8 cellular contexts compared by ENCODE assay signal in the genomic region with DNA sequence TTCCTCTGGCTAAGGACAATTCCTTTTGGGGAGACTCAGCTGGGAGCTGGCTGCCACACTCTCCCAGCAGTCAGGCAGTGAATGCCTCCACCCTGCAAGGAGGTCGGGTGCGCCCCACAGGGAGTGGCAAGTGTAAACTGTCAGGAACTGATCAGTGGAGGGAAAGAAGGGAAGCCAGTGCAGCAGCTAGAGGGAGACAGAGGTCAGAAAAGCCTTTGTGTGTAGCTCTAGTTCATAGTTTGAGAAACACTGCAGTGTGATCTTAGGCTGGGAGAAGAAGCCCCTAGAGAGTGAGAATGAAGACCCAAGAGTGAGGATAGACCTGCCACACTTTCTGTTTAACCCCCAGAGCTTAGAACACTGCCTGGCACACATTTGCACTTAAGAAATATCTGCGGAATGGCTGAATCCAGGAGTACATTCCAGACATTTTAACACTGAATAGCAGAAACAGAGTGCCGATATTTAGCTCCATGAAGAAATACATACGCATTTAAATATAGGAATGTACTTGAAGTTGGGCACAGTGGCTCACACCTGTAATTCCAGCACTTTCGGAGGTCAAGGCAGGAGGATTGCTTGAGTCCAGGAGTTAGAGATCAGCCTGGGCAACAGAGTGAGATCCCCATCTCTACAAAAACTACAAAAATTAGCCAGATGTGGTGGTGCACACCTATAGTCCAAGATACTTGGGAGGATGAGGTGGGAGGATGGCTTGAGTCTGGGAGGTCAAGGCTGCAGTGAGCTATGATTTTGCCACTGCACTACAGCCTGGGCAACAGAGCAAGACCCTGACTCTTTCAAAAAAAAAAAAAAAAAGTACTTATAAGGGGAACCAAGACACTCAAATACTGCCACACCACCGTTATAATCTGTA. TPM values are rescaled to one million over a fixed set of nuclear protein-coding genes. Genes with fewer than 3 reads are reported as not detected.
DNase-seq lines count a peak whose midpoint lies in the region; ATAC-seq and TF ChIP-seq lines count a peak whose summit lies in the region.

No MANE protein-coding gene starts in this region.

- peak; percentile 62 for ATAC-seq in foreskin keratinocyte
- no peak for ATAC-seq in HG02938 (IDR thresholded peaks at IDR 0.05; ENCODE audit: unreplicated experiment)

- H3K4me3 ChIP-seq in H7 (ENCODE audit: insufficient read depth, low read depth, low read length) (no peak overlapping the region), coronary artery (no peak overlapping the region)

- H3K4me1 ChIP-seq in foreskin keratinocyte, result no peaks in the 10 kb centered on the region

- no peaks in the 10 kb centered on the region for H3K36me3 ChIP-seq in H7 (replicated peaks; ENCODE audit: control insufficient read depth, insufficient read depth, low read length)

- H3K27ac ChIP-seq in foreskin keratinocyte (no peak overlapping the region), substantia nigra (ENCODE audit: low read depth, low read length, poor library complexity, severe bottlenecking) (peak overlapping the region; percentile 52), coronary artery (no peak overlapping the region)

- TF ChIP-seq CTCF in foreskin keratinocyte (conservative IDR thresholded peaks at IDR 0.05) (peak; percentile 77), coronary artery (IDR thresholded peaks at IDR 0.05) (no peak)

- peak; percentile 80 for DNase-seq in Ammon's horn (ENCODE audit: low spot score)
- DNase-seq in H7, result peak; percentile 69
- peak; percentile 45 for DNase-seq in RPMI7951 (ENCODE audit: low read depth)
- no peak for DNase-seq in foreskin keratinocyte
- peak in 28 of 49 donors; percentile 14 to 77 (median 34) for DNase-seq in substantia nigra (lab: John Stamatoyannopoulos, UW)
- DNase-seq in NCI-H345 (lab: John Stamatoyannopoulos, UW), result no peak
- no peak for DNase-seq in coronary artery (ENCODE audit: low spot score)

- H3K27me3 ChIP-seq in H7 (ENCODE audit: control insufficient read depth, insufficient read depth, low read length) (no peaks in the 10 kb centered on the region), foreskin keratinocyte (no peaks in the 10 kb centered on the region)

RNA-seq across cellular contexts. Expression of a gene that starts 11.1 kb away (rescaled TPM):
- total RNA-seq in H7 (2014; rRNA removed; shearing (Covaris generic)), result not detected in 2 replicates
- total RNA-seq in RPMI7951 (2014; rRNA removed; shearing (Covaris generic)), result not detected in 2 replicates
- total RNA-seq in foreskin keratinocyte, result not detected in 2 replicates
- not detected in 2 replicates for polyA plus RNA-seq in foreskin keratinocyte

Comparison
In these comparisons a context has a peak if more than half of its experiments do, and no peak if none do; other contexts are left out.
1. DNase-seq: peak in Ammon's horn (single experiment), H7 (single experiment), RPMI7951 (single experiment) and substantia nigra (28 of 49); none in foreskin keratinocyte (0 of 2), NCI-H345 (single experiment) and coronary artery (single experiment).